In genomic region chr5:78103226-78103722, GRCh38 we compare ENCODE assay signal across 22 cellular contexts.
"Had no signal": no experiment of that assay in that cellular context is flagged by ENCODE, and none has a peak within 500 bp of the region (broad histone marks: within the 10 kb centered on the region; RNA-seq: fewer than 3 reads in every experiment).

No MANE protein-coding gene starts in this region.

- H3K9me3 ChIP-seq: SJSA1 had no signal

- H3K9me3 Mint-ChIP-seq: activated CD4-positive, alpha-beta memory T cell treated with anti-CD3 and anti-CD28 coated beads for 36 hours; activated T-cell treated with anti-CD3 and anti-CD28 coated beads, Interleukin-2, amount 50 U/mL, for 4 hours had no signal

- H3K27me3 ChIP-seq: SJSA1 had no signal

- FAIRE-seq: astrocyte had no signal

- H3K27ac Mint-ChIP-seq: activated CD4-positive, alpha-beta memory T cell treated with anti-CD3 and anti-CD28 coated beads for 36 hours; activated CD4-positive, alpha-beta T cell treated with anti-CD3 and anti-CD28 coated beads, Interleukin-2, amount 10 ng/mL, durations not matched to agents 7 days and 5 days; activated naive CD8-positive, alpha-beta T cell; T-helper 17 cell had no signal

- H3K4me1 Mint-ChIP-seq: activated CD4-positive, alpha-beta T cell treated with anti-CD3 and anti-CD28 coated beads, Interleukin-2, amount 10 ng/mL, durations not matched to agents 7 days and 5 days had no signal

- H3K4me3 Mint-ChIP-seq: activated CD4-positive, alpha-beta memory T cell treated with anti-CD3 and anti-CD28 coated beads for 36 hours; activated CD4-positive, alpha-beta T cell treated with anti-CD3 and anti-CD28 coated beads, Interleukin-2, amount 10 ng/mL, durations not matched to agents 7 days and 5 days; activated naive CD8-positive, alpha-beta T cell; activated T-cell treated with anti-CD3 and anti-CD28 coated beads, Interleukin-2, amount 50 U/mL, for 4 hours; T-helper 17 cell had no signal

- H3K4me3 ChIP-seq: SJSA1 had no signal

- ATAC-seq: activated T-cell treated with anti-CD3 and anti-CD28 coated beads, Interleukin-2, amount 50 U/mL, for 4 hours; Right ventricle myocardium inferior; T-helper 17 cell had no signal

- H3K27me3 Mint-ChIP-seq: activated CD4-positive, alpha-beta memory T cell treated with anti-CD3 and anti-CD28 coated beads for 36 hours; activated CD4-positive, alpha-beta T cell treated with anti-CD3 and anti-CD28 coated beads, Interleukin-2, amount 10 ng/mL, durations not matched to agents 7 days and 5 days; activated naive CD8-positive, alpha-beta T cell; T-helper 17 cell had no signal

- H3K27ac ChIP-seq: SJSA1 had no signal

- DNase-seq: activated CD4-positive, alpha-beta memory T cell treated with anti-CD3 and anti-CD28 coated beads for 36 hours; activated CD4-positive, alpha-beta T cell treated with anti-CD3 and anti-CD28 coated beads, Interleukin-2, amount 10 ng/mL, durations not matched to agents 7 days and 5 days; activated CD4-positive, CD25-positive, alpha-beta regulatory T cell; activated CD8-positive, alpha-beta memory T cell treated with anti-CD3 and anti-CD28 coated beads for 24 hours; activated effector memory CD4-positive, alpha-beta T cell treated with anti-CD3 and anti-CD28 coated beads, Interleukin-2, amount 50 U/mL, for 16 hours; activated naive CD4-positive, alpha-beta T cell treated with Interleukin-2 at 50 U/mL for 16 hours; activated T-cell treated with anti-CD3 and anti-CD28 coated beads, Interleukin-2, amount 50 U/mL, for 4 hours; amygdala; cerebellar nuclear complex; Kasumi-1; NCI-H1105 treated with DMSO at 0.1 percent for 48 hours; NCI-H1694 treated with DMSO at 0.1 percent for 48 hours; NCI-H2029 treated with DMSO at 0.1 percent for 48 hours; NCI-H345; NCI-H510A treated with DMSO at 0.1 percent for 48 hours; NCI-H82; T-helper 17 cell; T-helper 9 cell had no signal
